Comparison of ENCODE assay signal across 17 cellular contexts in the genomic region with DNA sequence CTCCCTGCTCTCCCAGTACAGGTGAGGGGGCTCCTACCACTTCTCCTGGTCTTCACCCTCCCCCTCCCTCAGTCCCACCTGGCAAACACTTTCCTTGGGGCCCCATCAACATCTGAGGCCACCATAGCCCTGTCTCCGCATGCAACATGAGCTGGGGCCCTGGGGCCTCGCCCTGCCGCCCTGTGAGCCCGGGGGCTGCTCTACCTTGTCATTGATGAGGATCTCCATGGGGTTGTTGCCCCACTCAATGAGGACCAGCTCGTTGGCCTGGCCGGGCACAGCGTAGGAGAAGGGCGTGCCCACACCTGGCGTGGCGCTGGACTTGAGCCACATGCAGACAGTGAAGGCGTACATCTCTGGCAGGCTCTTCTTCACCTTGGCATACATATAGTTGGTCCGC. TPM values are rescaled to one million over a fixed set of nuclear protein-coding genes. Genes with fewer than 3 reads are reported as not detected.
DNase-seq lines count a peak whose midpoint lies in the region; FAIRE-seq and TF ChIP-seq lines count a peak whose summit lies in the region.
"Had no signal": no experiment of that assay in that cellular context is flagged by ENCODE, and none has a peak within 500 bp of the region (broad histone marks: within the 10 kb centered on the region; RNA-seq: fewer than 3 reads in every experiment).

No MANE protein-coding gene starts in this region.

- H3K4ac ChIP-seq in H9 (ENCODE audit: low read depth, low read length), result no peak overlapping the region

- H3K4me1 ChIP-seq in kidney (ENCODE audit: control insufficient read depth in 1 of 2, insufficient read depth in 1 of 2, low read depth in 1 of 2, low read length in 2 of 2) (peaks cover 0 to 7% of the 10 kb centered on the region in 2 donors), H9 (ENCODE audit: insufficient read depth, low read length) (no peaks in the 10 kb centered on the region)

- no peak overlapping the region for H4K5ac ChIP-seq in H9 (ENCODE audit: insufficient read length, low read depth, low read length)

- TF ChIP-seq CTCF in dorsolateral prefrontal cortex (IDR thresholded peaks at IDR 0.05 in 54 of 56, conservative IDR thresholded peaks at IDR 0.05 in 2 of 56; ENCODE audit: low read depth in 1 of 56, partially characterized antibody in 56 of 56) (no peak), kidney (IDR thresholded peaks at IDR 0.05; ENCODE audit: borderline replicate concordance, extremely low read depth, insufficient read depth) (no peak), H9 (conservative IDR thresholded peaks at IDR 0.05) (no peak)

- H3K23ac ChIP-seq in H9 (ENCODE audit: insufficient read length, low read depth, low read length), result no peak overlapping the region

- H3K36me3 Mint-ChIP-seq in activated CD4-positive, alpha-beta T cell treated with anti-CD3 and anti-CD28 coated beads, Interleukin-2, amount 10 ng/mL, durations not matched to agents 24 days and 14 days (ENCODE audit: low read depth), result peaks cover 17% of the 10 kb centered on the region
- H3K36me3 Mint-ChIP-seq in activated naive CD4-positive, alpha-beta T cell treated with anti-CD3 and anti-CD28 coated beads, Interleukin-2, amount 50 U/mL, for 24 hours, result peaks cover 14% of the 10 kb centered on the region
- H3K36me3 Mint-ChIP-seq in activated naive CD4-positive, alpha-beta T cell treated with anti-CD3 and anti-CD28 coated beads for 36 hours (ENCODE audit: low read depth), result no peaks in the 10 kb centered on the region
- H3K36me3 Mint-ChIP-seq in H9 (ENCODE audit: insufficient read depth in 1 of 3, low read depth in 3 of 3), result peaks cover 0 to 41% (median 3%) of the 10 kb centered on the region in 3 experiments; a peak in 3 of 7 replicates
- H3K36me3 Mint-ChIP-seq: CD8-positive, alpha-beta T cell had no signal

- no peak overlapping the region for H3K56ac ChIP-seq in H9 (ENCODE audit: insufficient read length, low read depth, low read length)

- DNase-seq in activated CD4-positive, alpha-beta T cell treated with anti-CD3 and anti-CD28 coated beads, Interleukin-2, amount 10 ng/mL, durations not matched to agents 24 days and 14 days, result no peak
- no peak for DNase-seq in activated CD4-positive, alpha-beta T cell treated with anti-CD3 and anti-CD28 coated beads for 4 hours
- no peak for DNase-seq in activated naive CD4-positive, alpha-beta T cell treated with anti-CD3 and anti-CD28 coated beads for 36 hours
- no peak for DNase-seq in dorsolateral prefrontal cortex
- peak; percentile 64 for DNase-seq in kidney
- DNase-seq in H9, result no peak
- DNase-seq in iPS-NIHi7 (ENCODE audit: extremely low spot score), result no peak
- DNase-seq: Calu3; CD8-positive, alpha-beta T cell; DMS79 treated with DMSO at 0.1 percent for 48 hours; GF-D8; HCEC 1CT had no signal

- H3K27ac ChIP-seq in dorsolateral prefrontal cortex, result peak overlapping the region in 23 of 59 donors; percentile 3 to 95 (median 42)
- no peak overlapping the region for H3K27ac ChIP-seq in kidney (ENCODE audit: low read depth in 2 of 2, low read length in 2 of 2)
- H3K27ac ChIP-seq in H9 (ENCODE audit: insufficient read length, low read depth, low read length), result no peak overlapping the region
- H3K27ac ChIP-seq: 22Rv1; BLaER1 treated with 17β-estradiol and CSF1 and Interleukin-3, amounts not matched to agents 10 nM and 100 nM; HL-60 had no signal

- peak overlapping the region; percentile 6 for H3K4me3 Mint-ChIP-seq in activated CD4-positive, alpha-beta T cell treated with anti-CD3 and anti-CD28 coated beads, Interleukin-2, amount 10 ng/mL, durations not matched to agents 24 days and 14 days
- peak overlapping the region; percentile 39 for H3K4me3 Mint-ChIP-seq in activated naive CD4-positive, alpha-beta T cell treated with anti-CD3 and anti-CD28 coated beads, Interleukin-2, amount 50 U/mL, for 24 hours
- H3K4me3 Mint-ChIP-seq in activated naive CD4-positive, alpha-beta T cell treated with anti-CD3 and anti-CD28 coated beads for 36 hours, result no peak overlapping the region
- H3K4me3 Mint-ChIP-seq in H9, result no peak overlapping the region; a peak in 1 of 5 replicates
- H3K4me3 Mint-ChIP-seq: B cell; CD8-positive, alpha-beta T cell had no signal

- H2BK15ac ChIP-seq in H9 (ENCODE audit: low read depth, low read length), result no peak overlapping the region

- H3K4me1 Mint-ChIP-seq in activated CD4-positive, alpha-beta T cell treated with anti-CD3 and anti-CD28 coated beads, Interleukin-2, amount 10 ng/mL, durations not matched to agents 24 days and 14 days, result peaks cover 23% of the 10 kb centered on the region
- H3K4me1 Mint-ChIP-seq in activated naive CD4-positive, alpha-beta T cell treated with anti-CD3 and anti-CD28 coated beads, Interleukin-2, amount 50 U/mL, for 24 hours, result peaks cover 31% of the 10 kb centered on the region
- H3K4me1 Mint-ChIP-seq in activated naive CD4-positive, alpha-beta T cell treated with anti-CD3 and anti-CD28 coated beads for 36 hours (ENCODE audit: low read depth), result peaks cover 22% of the 10 kb centered on the region
- peaks cover 8 to 40% of the 10 kb centered on the region in 2 experiments for H3K4me1 Mint-ChIP-seq in H9

- H3K9me3 Mint-ChIP-seq in activated CD4-positive, alpha-beta T cell treated with anti-CD3 and anti-CD28 coated beads, Interleukin-2, amount 10 ng/mL, durations not matched to agents 24 days and 14 days, result no peaks in the 10 kb centered on the region
- no peaks in the 10 kb centered on the region for H3K9me3 Mint-ChIP-seq in activated naive CD4-positive, alpha-beta T cell treated with anti-CD3 and anti-CD28 coated beads, Interleukin-2, amount 50 U/mL, for 24 hours
- H3K9me3 Mint-ChIP-seq in activated naive CD4-positive, alpha-beta T cell treated with anti-CD3 and anti-CD28 coated beads for 36 hours, result no peaks in the 10 kb centered on the region
- no peaks in the 10 kb centered on the region for H3K9me3 Mint-ChIP-seq in H9
- H3K9me3 Mint-ChIP-seq: CD8-positive, alpha-beta T cell had no signal

- H3K9ac ChIP-seq in kidney (ENCODE audit: low read length in 2 of 2) (no peak overlapping the region), H9 (ENCODE audit: extremely low read depth, insufficient read length, low read length) (no peak overlapping the region)
- H3K9ac ChIP-seq: BLaER1 treated with 17β-estradiol and CSF1 and Interleukin-3, amounts not matched to agents 10 nM and 100 nM had no signal

- H2BK20ac ChIP-seq in H9 (ENCODE audit: low read depth, low read length, poor library complexity, severe bottlenecking), result no peak overlapping the region

- H2BK5ac ChIP-seq in H9 (ENCODE audit: insufficient read length, low read length), result no peak overlapping the region

- peaks cover 0 to 36% (median 15%) of the 10 kb centered on the region in 45 donors for H3K27me3 ChIP-seq in dorsolateral prefrontal cortex
- H3K27me3 ChIP-seq in H9 (ENCODE audit: insufficient read depth, low read length), result peaks cover 52% of the 10 kb centered on the region

- no peak overlapping the region for H2BK120ac ChIP-seq in H9 (ENCODE audit: low read depth, low read length, poor library complexity, severe bottlenecking)

- H3K18ac ChIP-seq in H9 (ENCODE audit: insufficient read length, low read depth, low read length), result no peak overlapping the region

- H3K27ac Mint-ChIP-seq in activated CD4-positive, alpha-beta T cell treated with anti-CD3 and anti-CD28 coated beads, Interleukin-2, amount 10 ng/mL, durations not matched to agents 24 days and 14 days, result no peak overlapping the region
- H3K27ac Mint-ChIP-seq in activated naive CD4-positive, alpha-beta T cell treated with anti-CD3 and anti-CD28 coated beads, Interleukin-2, amount 50 U/mL, for 24 hours, result no peak overlapping the region
- H3K27ac Mint-ChIP-seq in activated naive CD4-positive, alpha-beta T cell treated with anti-CD3 and anti-CD28 coated beads for 36 hours, result no peak overlapping the region
- no peak overlapping the region for H3K27ac Mint-ChIP-seq in H9
- H3K27ac Mint-ChIP-seq: B cell; CD8-positive, alpha-beta T cell had no signal

- no peaks in the 10 kb centered on the region for H4K20me1 ChIP-seq in H9 (ENCODE audit: control insufficient read depth, insufficient read depth, insufficient read length)

- no peak overlapping the region for H3K4me2 ChIP-seq in H9 (ENCODE audit: insufficient read depth, insufficient read length, low read length)

- H2AFZ ChIP-seq in H9 (ENCODE audit: low read length), result no peak overlapping the region

- H2BK12ac ChIP-seq in H9 (ENCODE audit: insufficient read length, low read depth, low read length), result no peak overlapping the region

- no peaks in the 10 kb centered on the region for H3K79me2 ChIP-seq in H9 (ENCODE audit: insufficient read depth, low read length)

- H3K23me2 ChIP-seq in H9 (ENCODE audit: insufficient read length, low read depth, low read length, poor library complexity, severe bottlenecking), result no peaks in the 10 kb centered on the region

- no peak for FAIRE-seq in kidney (lab: Jason Lieb, UNC)

- no peaks in the 10 kb centered on the region for H3K79me1 ChIP-seq in H9 (ENCODE audit: insufficient read depth, low read depth, low read length, poor library complexity, severe bottlenecking)

- no peak overlapping the region for H3T11ph ChIP-seq in H9 (ENCODE audit: low read length)

- intact Hi-C loops in activated CD4-positive, alpha-beta T cell treated with anti-CD3 and anti-CD28 coated beads, Interleukin-2, amount 10 ng/mL, durations not matched to agents 24 days and 14 days (cut with micrococcal nuclease), result loop anchor here (10.0 kb wide), 1 partner anchor 102 kb away; no protein-coding TSS in a partner anchor
- intact Hi-C loops in activated naive CD4-positive, alpha-beta T cell treated with anti-CD3 and anti-CD28 coated beads for 36 hours (cut with micrococcal nuclease), result loop anchor here (10.0 kb wide), 1 partner anchor 312 kb away; no protein-coding TSS in a partner anchor
- intact Hi-C loops in dorsolateral prefrontal cortex (cut with DNase I) (no loop called here), kidney (cut with DNase I) (no loop called here)

- no peak overlapping the region for H2AK5ac ChIP-seq in H9 (ENCODE audit: insufficient read length, low read length)

- H4K91ac ChIP-seq in H9 (ENCODE audit: insufficient read length, low read depth, low read length), result no peak overlapping the region

- WGBS in H9 (ENCODE audit: extremely low coverage, insufficient read length, low lambda C conversion rate), result no CpG with 5 or more reads among the region's 12 CpGs

- H3K4me3 ChIP-seq in dorsolateral prefrontal cortex (peak overlapping the region in 55 of 59 donors; percentile 12 to 76 (median 62)), kidney (ENCODE audit: low read length in 2 of 2) (no peak overlapping the region)
- H3K4me3 ChIP-seq: BLaER1 treated with 17β-estradiol and CSF1 and Interleukin-3, amounts not matched to agents 10 nM and 100 nM had no signal

- CTCF ChIA-PET in activated naive CD4-positive, alpha-beta T cell treated with anti-CD3 and anti-CD28 coated beads for 36 hours (lab: Charles Lee), result interaction anchor here (1.0 to 1.4 kb wide), 2 partner anchors 17 to 111 kb away, joined by 3 read pairs; no protein-coding TSS in a partner anchor

- no peaks in the 10 kb centered on the region for H3K36me3 ChIP-seq in kidney (ENCODE audit: control insufficient read depth in 1 of 2, insufficient read depth in 2 of 2, low read length in 2 of 2)
- H3K36me3 ChIP-seq: BLaER1 treated with 17β-estradiol and CSF1 and Interleukin-3, amounts not matched to agents 10 nM and 100 nM had no signal

- H3K9me3 ChIP-seq in kidney (ENCODE audit: control insufficient read depth in 1 of 2, low read length in 2 of 2) (no peaks in the 10 kb centered on the region), H9 (ENCODE audit: control insufficient read depth, low read depth, low read length) (no peaks in the 10 kb centered on the region)
- H3K9me3 ChIP-seq: BLaER1 treated with 17β-estradiol and CSF1 and Interleukin-3, amounts not matched to agents 10 nM and 100 nM had no signal

- no peak overlapping the region for H3K14ac ChIP-seq in H9 (ENCODE audit: insufficient read depth, low read length)

- H4K8ac ChIP-seq in H9 (replicated peaks; ENCODE audit: insufficient read length, low read depth, low read length), result no peak overlapping the region

- H3K27me3 Mint-ChIP-seq in activated CD4-positive, alpha-beta T cell treated with anti-CD3 and anti-CD28 coated beads, Interleukin-2, amount 10 ng/mL, durations not matched to agents 24 days and 14 days, result peaks cover 28% of the 10 kb centered on the region
- H3K27me3 Mint-ChIP-seq in activated naive CD4-positive, alpha-beta T cell treated with anti-CD3 and anti-CD28 coated beads, Interleukin-2, amount 50 U/mL, for 24 hours, result peaks cover 18% of the 10 kb centered on the region
- peaks cover 35% of the 10 kb centered on the region for H3K27me3 Mint-ChIP-seq in activated naive CD4-positive, alpha-beta T cell treated with anti-CD3 and anti-CD28 coated beads for 36 hours (ENCODE audit: low read depth)
- H3K27me3 Mint-ChIP-seq in H9 (ENCODE audit: low read depth), result peaks cover 86% of the 10 kb centered on the region

RNA-seq across cellular contexts. Expression of gene NPTX1, which starts 3.4 kb away (rescaled TPM):
- 30.4 and 31.6 TPM in 2 replicates for total RNA-seq in activated CD4-positive, alpha-beta T cell treated with anti-CD3 and anti-CD28 coated beads, Interleukin-2, amount 10 ng/mL, durations not matched to agents 24 days and 14 days
- total RNA-seq in activated naive CD4-positive, alpha-beta T cell treated with anti-CD3 and anti-CD28 coated beads for 36 hours, result 10 to 100 TPM; 10.4 to 10.7 TPM
- total RNA-seq in dorsolateral prefrontal cortex (100 to 1,000 TPM in 119 of 120 experiments, 10 to 100 TPM in 1; 88.1 to 345 (median 239) TPM), kidney (0.31 TPM), H9 (2021) (20.5 and 20.8 TPM in 2 replicates)
- polyA plus RNA-seq in kidney (ENCODE audit: insufficient read depth, low read depth, low replicate concordance), result 0.39 TPM

RNA-seq across cellular contexts. Expression of gene ENDOV, which starts 58.0 kb away (rescaled TPM):
- total RNA-seq in activated CD4-positive, alpha-beta T cell treated with anti-CD3 and anti-CD28 coated beads, Interleukin-2, amount 10 ng/mL, durations not matched to agents 24 days and 14 days, result 16.3 and 16.4 TPM in 2 replicates
- 10 to 100 TPM in 1 of 2 experiments, 1 to 10 TPM in 1; 9.0 to 11.7 TPM for total RNA-seq in activated naive CD4-positive, alpha-beta T cell treated with anti-CD3 and anti-CD28 coated beads for 36 hours
- 10 to 100 TPM; 21.4 to 61.2 (median 36.5) TPM for total RNA-seq in dorsolateral prefrontal cortex
- 28.0 TPM for total RNA-seq in kidney
- polyA plus RNA-seq in kidney (ENCODE audit: insufficient read depth, low read depth, low replicate concordance), result 20.3 TPM
- total RNA-seq in H9 (2021), result 14.8 and 17.1 TPM in 2 replicates

Comparison
In these comparisons a context has a peak if more than half of its experiments do, and no peak if none do; other contexts are left out.
1. H3K4me3 Mint-ChIP-seq: peak in activated CD4-positive, alpha-beta T cell treated with anti-CD3 and anti-CD28 coated beads, Interleukin-2, amount 10 ng/mL, durations not matched to agents 24 days and 14 days (single experiment) and activated naive CD4-positive, alpha-beta T cell treated with anti-CD3 and anti-CD28 coated beads, Interleukin-2, amount 50 U/mL, for 24 hours (single experiment); none in activated naive CD4-positive, alpha-beta T cell treated with anti-CD3 and anti-CD28 coated beads for 36 hours (single experiment) and H9 (0 of 2).
2. H3K4me3 ChIP-seq: peak in dorsolateral prefrontal cortex (55 of 59); none in kidney (0 of 2).
3. intact Hi-C loops: an anchor here in activated CD4-positive, alpha-beta T cell treated with anti-CD3 and anti-CD28 coated beads, Interleukin-2, amount 10 ng/mL, durations not matched to agents 24 days and 14 days (10.0 kb wide) and activated naive CD4-positive, alpha-beta T cell treated with anti-CD3 and anti-CD28 coated beads for 36 hours (10.0 kb wide); none called in dorsolateral prefrontal cortex and kidney.